Comparison of ENCODE assay signal across 1 cellular context in the genomic region with DNA sequence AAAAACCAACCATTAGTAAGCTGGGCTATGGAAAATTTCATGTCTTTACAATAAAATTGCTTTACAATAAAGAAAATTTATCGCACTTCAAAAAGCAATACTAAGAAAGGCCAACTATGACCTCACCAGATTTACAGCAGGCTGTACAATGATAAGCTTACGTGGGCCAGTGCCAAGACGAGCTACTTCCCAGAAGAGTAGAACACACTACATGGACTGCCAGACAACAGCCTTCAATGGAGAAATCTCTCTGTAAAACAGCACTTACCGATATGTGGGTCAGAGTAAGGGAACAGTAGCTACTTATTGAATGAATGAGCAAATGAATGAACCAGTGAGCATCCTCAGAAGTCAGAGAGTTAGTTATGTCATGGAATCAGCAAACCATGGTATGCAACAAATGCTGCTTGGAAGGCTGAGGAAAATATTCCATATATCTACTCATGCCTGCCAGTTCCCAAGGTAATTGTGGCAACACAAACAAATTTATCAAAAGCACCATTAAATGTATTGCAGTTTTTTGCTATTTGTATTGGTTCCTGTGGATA.
TF ChIP-seq lines count a peak whose summit lies in the region.

No MANE protein-coding gene starts in this region.

TF ChIP-seq in IMR-90, 13 proteins besides CTCF, POLR2A, EP300 and RAD21:
- TF ChIP-seq MAZ (IDR thresholded peaks at IDR 0.05; ENCODE audit: borderline replicate concordance, low read depth, low read length) (no peak), BHLHE40 (IDR thresholded peaks at IDR 0.05; ENCODE audit: low read depth, low read length) (no peak), SMC3 (IDR thresholded peaks at IDR 0.05; ENCODE audit: low read depth, low read length) (no peak), MXI1 (IDR thresholded peaks at IDR 0.05; ENCODE audit: borderline replicate concordance, low read depth, low read length) (no peak), CEBPB (IDR thresholded peaks at IDR 0.05; ENCODE audit: low read depth, low read length) (no peak), NFE2L2 (IDR thresholded peaks at IDR 0.05; ENCODE audit: low read depth, low read length) (no peak), FOS (IDR thresholded peaks at IDR 0.05; ENCODE audit: low read depth, low read length) (no peak)
- TF ChIP-seq, protein P1, sequence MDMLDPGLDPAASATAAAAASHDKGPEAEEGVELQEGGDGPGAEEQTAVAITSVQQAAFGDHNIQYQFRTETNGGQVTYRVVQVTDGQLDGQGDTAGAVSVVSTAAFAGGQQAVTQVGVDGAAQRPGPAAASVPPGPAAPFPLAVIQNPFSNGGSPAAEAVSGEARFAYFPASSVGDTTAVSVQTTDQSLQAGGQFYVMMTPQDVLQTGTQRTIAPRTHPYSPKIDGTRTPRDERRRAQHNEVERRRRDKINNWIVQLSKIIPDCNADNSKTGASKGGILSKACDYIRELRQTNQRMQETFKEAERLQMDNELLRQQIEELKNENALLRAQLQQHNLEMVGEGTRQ (IDR thresholded peaks at IDR 0.05; ENCODE audit: low read depth, low read length), result no peak
